14 cellular contexts compared by ENCODE assay signal in genomic region chr11:47998733-47999359, GRCh38. TPM values are rescaled to one million over a fixed set of nuclear protein-coding genes. Genes with fewer than 3 reads are reported as not detected.
DNase-seq lines count a peak whose midpoint lies in the region; ATAC-seq and TF ChIP-seq lines count a peak whose summit lies in the region.
"Had no signal": no experiment of that assay in that cellular context is flagged by ENCODE, and none has a peak within 500 bp of the region (broad histone marks: within the 10 kb centered on the region; RNA-seq: fewer than 3 reads in every experiment).

No MANE protein-coding gene starts in this region.

- H3K9me3 ChIP-seq in neural progenitor cell (ENCODE audit: low read depth) = no peaks in the 10 kb centered on the region
- H3K9me3 ChIP-seq: HAP-1, suprapubic skin had no signal

- peak in 2 of 3 experiments; percentile 13 to 39 for DNase-seq in NCI-H1417 (lab: John Stamatoyannopoulos, UW)
- DNase-seq in NCI-H1417 treated with DMSO at 0.1 percent for 48 hours (lab: John Stamatoyannopoulos, UW) = no peak
- DNase-seq in NCI-H526 (lab: John Stamatoyannopoulos, UW) = peak; percentile 39 to 57
- no peak for DNase-seq in neural progenitor cell (ENCODE audit: low spot score)
- DNase-seq in NCI-H345 (lab: John Stamatoyannopoulos, UW) = no peak
- DNase-seq in A172 (ENCODE audit: low spot score) = no peak
- DNase-seq: 8988T; activated CD8-positive, alpha-beta memory T cell treated with anti-CD3 and anti-CD28 coated beads, Interleukin-2, amount 50 U/mL, for 48 hours; dermis blood vessel endothelial cell; NCI-H2029 had no signal

- H3F3A ChIP-seq in neural progenitor cell (ENCODE audit: low read depth) = no peaks in the 10 kb centered on the region

- H4K20me1 ChIP-seq in neural progenitor cell (ENCODE audit: low read depth) = peaks cover 24% of the 10 kb centered on the region

- no peaks in the 10 kb centered on the region for H3K27me3 ChIP-seq in neural progenitor cell
- H3K27me3 ChIP-seq: suprapubic skin had no signal

- H3K27me3 Mint-ChIP-seq in dendritic cell treated with granulocyte-macrophage colony-stimulating factor and Interleukin-4, amounts not matched to agents 40 ng/mL and 50 ng/mL, for 4 days = no peaks in the 10 kb centered on the region
- peaks cover 2% of the 10 kb centered on the region for H3K27me3 Mint-ChIP-seq in neural progenitor cell (ENCODE audit: insufficient read depth, low read depth)

- no peak for TF ChIP-seq CTCF in neural progenitor cell (IDR thresholded peaks at IDR 0.05)

- H3K4me2 ChIP-seq in neural progenitor cell = no peak overlapping the region

- peaks cover 19% of the 10 kb centered on the region for H3K79me2 ChIP-seq in neural progenitor cell (ENCODE audit: low read depth)

- peaks cover 12% of the 10 kb centered on the region for H3K4me1 ChIP-seq in neural progenitor cell

- no peak overlapping the region for H2AFZ ChIP-seq in neural progenitor cell (replicated peaks)

- no peak overlapping the region for H3K4me3 ChIP-seq in neural progenitor cell
- H3K4me3 ChIP-seq: HAP-1, suprapubic skin had no signal

- peaks cover 77% of the 10 kb centered on the region for H3K4me1 Mint-ChIP-seq in dendritic cell treated with granulocyte-macrophage colony-stimulating factor and Interleukin-4, amounts not matched to agents 40 ng/mL and 50 ng/mL, for 4 days (ENCODE audit: low read depth)
- peaks cover 25% of the 10 kb centered on the region for H3K4me1 Mint-ChIP-seq in neural progenitor cell

- H3K36me3 Mint-ChIP-seq in dendritic cell treated with granulocyte-macrophage colony-stimulating factor and Interleukin-4, amounts not matched to agents 40 ng/mL and 50 ng/mL, for 4 days (ENCODE audit: low read depth) = peaks cover 73% of the 10 kb centered on the region
- no peaks in the 10 kb centered on the region for H3K36me3 Mint-ChIP-seq in neural progenitor cell

- H3K27ac ChIP-seq in neural progenitor cell = no peak overlapping the region
- H3K27ac ChIP-seq: suprapubic skin had no signal

- no peaks in the 10 kb centered on the region for H3K9me3 Mint-ChIP-seq in dendritic cell treated with granulocyte-macrophage colony-stimulating factor and Interleukin-4, amounts not matched to agents 40 ng/mL and 50 ng/mL, for 4 days
- H3K9me3 Mint-ChIP-seq in neural progenitor cell = no peaks in the 10 kb centered on the region

- H3K27ac Mint-ChIP-seq in dendritic cell treated with granulocyte-macrophage colony-stimulating factor and Interleukin-4, amounts not matched to agents 40 ng/mL and 50 ng/mL, for 4 days = peak overlapping the region; percentile 32
- peak overlapping the region; percentile 9 for H3K27ac Mint-ChIP-seq in neural progenitor cell

- H3K4me3 Mint-ChIP-seq in dendritic cell treated with granulocyte-macrophage colony-stimulating factor and Interleukin-4, amounts not matched to agents 40 ng/mL and 50 ng/mL, for 4 days = no peak overlapping the region
- no peak overlapping the region for H3K4me3 Mint-ChIP-seq in neural progenitor cell

- H3K36me3 ChIP-seq in neural progenitor cell = no peaks in the 10 kb centered on the region
- H3K36me3 ChIP-seq: HAP-1, suprapubic skin had no signal

- intact Hi-C loops in dendritic cell treated with granulocyte-macrophage colony-stimulating factor and Interleukin-4, amounts not matched to agents 40 ng/mL and 50 ng/mL, for 4 days (cut with micrococcal nuclease) = no loop called here

- ATAC-seq in HG03095 (IDR thresholded peaks at IDR 0.05; ENCODE audit: unreplicated experiment) = no peak

- no peak overlapping the region for H3K9ac ChIP-seq in neural progenitor cell

RNA-seq across cellular contexts. Expression of gene PTPRJ, which starts 18.5 kb away (rescaled TPM):
- 17.3 and 28.0 TPM in 2 replicates for total RNA-seq in neural progenitor cell (ENCODE audit: low replicate concordance)
- 15.2 and 15.8 TPM in 2 replicates for total RNA-seq in A172 (2014; rRNA removed; shearing (Covaris generic))

Comparison
In these comparisons a context has a peak if more than half of its experiments do, and no peak if none do; other contexts are left out.
1. DNase-seq: peak in NCI-H1417 (2 of 3) and NCI-H526 (2 of 2); none in NCI-H1417 treated with DMSO at 0.1 percent for 48 hours (single experiment), neural progenitor cell (single experiment), NCI-H345 (single experiment) and A172 (single experiment).